ENCODE assay signal across 14 cellular contexts in genomic region chr12:120079352-120080042, GRCh38. TPM values are rescaled to one million over a fixed set of nuclear protein-coding genes. Genes with fewer than 3 reads are reported as not detected.
DNase-seq lines count a peak whose midpoint lies in the region; ATAC-seq and TF ChIP-seq lines count a peak whose summit lies in the region.
"Had no signal": no experiment of that assay in that cellular context is flagged by ENCODE, and none has a peak within 500 bp of the region (broad histone marks: within the 10 kb centered on the region; RNA-seq: fewer than 3 reads in every experiment).

No MANE protein-coding gene starts in this region.

- no peaks in the 10 kb centered on the region for H4K20me1 ChIP-seq in PC-3 (ENCODE audit: low read length)

- no peak overlapping the region for H3K4me3 Mint-ChIP-seq in immature natural killer cell
- H3K4me3 Mint-ChIP-seq: memory B cell had no signal

- peak overlapping the region; percentile 33 for H2AFZ ChIP-seq in PC-3 (ENCODE audit: low read length)

- TF ChIP-seq POLR2A in spleen (IDR thresholded peaks at IDR 0.05), result no peak

- peak; percentile 48 for DNase-seq in activated effector memory CD4-positive, alpha-beta T cell treated with anti-CD3 and anti-CD28 coated beads, Interleukin-2, amount 50 U/mL, for 16 hours
- DNase-seq in activated effector memory CD4-positive, alpha-beta T cell treated with Interleukin-2 at 50 U/mL for 16 hours, result no peak
- DNase-seq in PC-3, result peak; percentile 98
- DNase-seq in spleen, result peak; percentile 54
- DNase-seq in putamen (ENCODE audit: low spot score), result no peak
- DNase-seq in immature natural killer cell, result no peak
- DNase-seq: activated CD4-positive, CD25-positive, alpha-beta regulatory T cell treated with anti-CD3 and anti-CD28 coated beads, Interleukin-2, amount 50 U/mL, for 72 hours; amygdala; NCI-H2171 treated with DMSO at 0.1 percent for 48 hours had no signal

- H3K36me3 ChIP-seq in PC-3 (ENCODE audit: low read depth, low read length) (no peaks in the 10 kb centered on the region), spleen (no peaks in the 10 kb centered on the region)
- H3K36me3 ChIP-seq: heart left ventricle, thoracic aorta had no signal

- H3F3A ChIP-seq in PC-3 (ENCODE audit: low read length, unreplicated experiment), result no peaks in the 10 kb centered on the region

- POLR2A ChIA-PET in PC-3 (lab: Charles Lee; ENCODE audit: unreplicated experiment), result interaction anchor here (0.7 kb wide), 1 partner anchor 107 kb away, joined by 4 read pairs; no protein-coding TSS in a partner anchor

- H3K4me1 ChIP-seq in PC-3 (ENCODE audit: insufficient read depth, low read length), result peaks cover 28% of the 10 kb centered on the region
- H3K4me1 ChIP-seq in spleen, result peaks cover 0 to 10% (median 0%) of the 10 kb centered on the region in 6 donors

- H3K4me2 ChIP-seq in PC-3 (ENCODE audit: low read length), result peak overlapping the region; percentile 69

- TF ChIP-seq CTCF in PC-3 (conservative IDR thresholded peaks at IDR 0.05; ENCODE audit: low read depth, low read length), result no peak
- no peak for TF ChIP-seq CTCF in spleen (IDR thresholded peaks at IDR 0.05 in 8 of 11, conservative IDR thresholded peaks at IDR 0.05 in 3 of 11)

- peak overlapping the region; percentile 95 for H3K27ac ChIP-seq in PC-3 (ENCODE audit: low read length)
- H3K27ac ChIP-seq in spleen, result no peak overlapping the region
- H3K27ac ChIP-seq: thoracic aorta had no signal

- no TSS peak for BruUV-seq in PC-3 (replicated peaks; lab: Mats Ljungman, UMichigan)

- H3K27ac Mint-ChIP-seq in immature natural killer cell, result no peak overlapping the region
- H3K27ac Mint-ChIP-seq: memory B cell had no signal

- H3K9me2 ChIP-seq in PC-3 (replicated peaks; ENCODE audit: low read length), result no peaks in the 10 kb centered on the region

- no peaks in the 10 kb centered on the region for H3K79me2 ChIP-seq in PC-3 (ENCODE audit: low read length)

- WGBS in spleen, 5 donors, result 64 to 86% (median 75%) methylated on average over 7 of the region's 7 CpGs

- peak overlapping the region; percentile 27 for H3K4me3 ChIP-seq in PC-3 (ENCODE audit: low read length)
- H3K4me3 ChIP-seq in spleen, result no peak overlapping the region
- H3K4me3 ChIP-seq: heart left ventricle, thoracic aorta had no signal

- ATAC-seq in PC-3 (peak; percentile 91), esophagus mucosa (peak; percentile 87), HG03521 (IDR thresholded peaks at IDR 0.05; ENCODE audit: unreplicated experiment) (no peak)

- H3K27me3 ChIP-seq in PC-3 (ENCODE audit: low read length) (no peaks in the 10 kb centered on the region), spleen (replicated peaks in 1 of 7) (no peaks in the 10 kb centered on the region)

- no peaks in the 10 kb centered on the region for H3K27me3 Mint-ChIP-seq in immature natural killer cell (ENCODE audit: low read depth in 3 of 3)
- H3K27me3 Mint-ChIP-seq: memory B cell had no signal

- no peaks in the 10 kb centered on the region for H3K9me3 Mint-ChIP-seq in immature natural killer cell
- H3K9me3 Mint-ChIP-seq: memory B cell had no signal

- H3K9ac ChIP-seq in PC-3 (ENCODE audit: low read length), result peak overlapping the region; percentile 74

- no peaks in the 10 kb centered on the region for H3K4me1 Mint-ChIP-seq in immature natural killer cell

- intact Hi-C loops in PC-3 (cut with micrococcal nuclease), result loop anchor here (1.0 to 5.0 kb wide), 4 partner anchors 8 to 139 kb away; no protein-coding TSS in a partner anchor
- intact Hi-C loops in spleen (cut with DNase I; ENCODE audit: low total_unique reads), result no loop called here

- CTCF ChIA-PET in PC-3 (lab: Charles Lee), result interaction anchor here (1.2 kb wide), 1 partner anchor 91 kb away, joined by 4 read pairs; the partner anchor contains the start of gene BICDL1

- peaks cover 4 to 24% (median 22%) of the 10 kb centered on the region in 3 donors for H3K36me3 Mint-ChIP-seq in immature natural killer cell

- H3K9me3 ChIP-seq in PC-3 (ENCODE audit: low read length) (no peaks in the 10 kb centered on the region), spleen (no peaks in the 10 kb centered on the region)
- H3K9me3 ChIP-seq: heart left ventricle, thoracic aorta had no signal

RNA-seq across cellular contexts. Expression of gene RAB35, which starts 37.1 kb away (rescaled TPM):
- total RNA-seq in PC-3 (2014; rRNA removed) (52.8 and 64.1 TPM in 2 replicates), esophagus mucosa (57.7 TPM), spleen (10 to 100 TPM; 25.7 to 69.8 (median 58.4) TPM)
- polyA plus RNA-seq in spleen (10 to 100 TPM; 14.8 to 40.1 (median 16.9) TPM), immature natural killer cell (10 to 100 TPM; 16.3 to 34.9 (median 26.3) TPM)

Comparison
In these comparisons a context has a peak if more than half of its experiments do, and no peak if none do; other contexts are left out.
1. DNase-seq: peak in activated effector memory CD4-positive, alpha-beta T cell treated with anti-CD3 and anti-CD28 coated beads, Interleukin-2, amount 50 U/mL, for 16 hours (single experiment), PC-3 (single experiment) and spleen (single experiment); none in activated effector memory CD4-positive, alpha-beta T cell treated with Interleukin-2 at 50 U/mL for 16 hours (single experiment), putamen (single experiment) and immature natural killer cell (0 of 3).